In the genomic region with DNA sequence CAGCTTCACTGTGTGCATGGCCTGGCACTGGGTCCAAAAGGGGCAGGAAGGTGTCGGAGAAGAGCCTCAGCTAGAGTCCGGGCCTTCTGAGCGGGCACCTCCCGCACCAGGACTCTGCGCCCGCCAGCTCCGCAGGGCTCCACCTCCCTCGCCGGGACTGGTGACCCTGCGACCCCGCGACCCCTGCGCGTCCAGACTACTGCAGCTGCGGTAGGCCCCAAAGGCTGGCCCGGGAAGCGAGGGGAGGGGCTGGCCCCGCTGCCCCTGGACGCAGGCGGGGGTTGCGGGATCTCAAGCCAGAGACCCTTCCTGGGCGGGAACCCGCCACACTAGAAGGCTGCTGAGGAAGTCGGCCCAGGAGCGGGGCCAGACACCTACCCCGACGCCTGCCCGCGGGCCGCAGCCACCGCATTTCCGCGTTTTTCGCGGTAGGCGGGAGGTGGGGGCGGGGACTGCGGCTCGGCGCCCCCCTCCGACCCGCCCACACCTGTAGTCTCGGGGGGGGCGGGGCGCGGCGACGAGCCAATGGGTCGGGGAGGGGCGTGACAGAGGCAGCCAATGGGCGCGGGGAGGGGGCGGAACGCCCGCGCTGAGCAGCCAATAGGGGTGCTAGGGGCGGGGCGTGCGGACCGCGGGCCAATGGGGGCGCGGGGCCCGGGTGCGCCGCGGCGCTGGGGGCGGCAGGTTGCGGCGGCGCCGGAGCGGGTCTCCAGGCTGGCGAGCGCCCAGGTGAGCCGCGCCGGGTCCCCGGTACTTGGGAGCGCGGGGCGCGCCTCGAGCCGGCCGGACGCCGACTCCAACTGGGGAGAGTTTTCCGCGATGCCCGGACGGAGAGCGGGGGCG, we compare ENCODE assay signal across 8 cellular contexts. TPM values are rescaled to one million over a fixed set of nuclear protein-coding genes. Genes with fewer than 3 reads are reported as not detected.
DNase-seq lines count a peak whose midpoint lies in the region; ATAC-seq and TF ChIP-seq lines count a peak whose summit lies in the region.

A gene with protein sequence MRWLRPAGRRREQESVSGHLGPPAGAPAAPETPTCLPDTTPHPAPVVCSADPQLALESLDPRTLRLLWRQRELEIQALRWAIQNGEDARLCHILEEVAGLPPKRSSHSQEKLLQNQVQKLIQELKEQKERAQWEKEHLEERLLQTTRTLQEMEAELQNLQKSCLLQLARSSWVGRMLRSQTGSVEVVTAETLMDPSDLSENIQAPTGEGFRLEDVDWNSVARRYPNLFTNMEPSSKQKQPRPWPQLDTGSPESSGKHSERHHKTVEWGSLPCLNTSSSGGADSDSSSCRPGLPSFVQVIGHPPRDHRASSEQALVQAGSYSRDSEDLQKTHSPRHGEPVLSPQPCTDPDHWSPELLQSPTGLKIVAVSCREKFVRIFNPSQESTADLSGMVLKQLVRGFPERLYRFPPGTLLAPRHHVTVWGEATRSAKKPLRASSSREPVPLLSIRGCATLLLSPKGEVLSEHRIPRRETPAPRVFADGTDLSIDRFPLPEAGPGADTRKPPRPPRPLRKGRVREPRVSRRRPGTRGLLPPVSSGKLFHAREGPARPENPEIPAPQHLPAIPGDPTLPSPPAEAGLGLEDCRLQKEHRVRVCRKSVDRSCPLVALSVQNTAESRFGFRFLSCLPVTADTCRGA (minus strand): TSS at position 434 of the 843 bp plus-strand sequence. CDS start 22 bp downstream, at position 412.
A gene with protein sequence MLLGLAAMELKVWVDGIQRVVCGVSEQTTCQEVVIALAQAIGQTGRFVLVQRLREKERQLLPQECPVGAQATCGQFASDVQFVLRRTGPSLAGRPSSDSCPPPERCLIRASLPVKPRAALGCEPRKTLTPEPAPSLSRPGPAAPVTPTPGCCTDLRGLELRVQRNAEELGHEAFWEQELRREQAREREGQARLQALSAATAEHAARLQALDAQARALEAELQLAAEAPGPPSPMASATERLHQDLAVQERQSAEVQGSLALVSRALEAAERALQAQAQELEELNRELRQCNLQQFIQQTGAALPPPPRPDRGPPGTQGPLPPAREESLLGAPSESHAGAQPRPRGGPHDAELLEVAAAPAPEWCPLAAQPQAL (plus strand): TSS at position 666 of the 843 bp plus-strand sequence. CDS start 799 bp downstream, outside the sequence.

- no peaks in the 10 kb centered on the region for H3K9me3 ChIP-seq in right cardiac atrium (ENCODE audit: control insufficient read depth, low read length)
- H3K9me3 ChIP-seq in uterus = no peaks in the 10 kb centered on the region

- peak in 1 of 2 donors; percentile 45 for TF ChIP-seq POLR2A in uterus (IDR thresholded peaks at IDR 0.05)

- peak; percentile 96 for DNase-seq in GM12865 (ENCODE audit: low read depth)
- DNase-seq in NCI-H1417 (lab: John Stamatoyannopoulos, UW) = peak; percentile 91 to 97 (median 91)
- peak; percentile 92 to 96 (median 92) for DNase-seq in T-helper 1 cell
- peak; percentile 52 for DNase-seq in amniotic stem cell (lab: John Stamatoyannopoulos, UW)
- DNase-seq in right cardiac atrium = peak; percentile 90 to 97 (median 96)
- DNase-seq in putamen (ENCODE audit: low spot score) = peak; percentile 85
- peak; percentile 85 to 87 for DNase-seq in uterus

- H3K4me1 ChIP-seq in right cardiac atrium (ENCODE audit: control insufficient read depth, insufficient read depth, low read length) (no peaks in the 10 kb centered on the region), uterus (peaks cover 0 to 12% of the 10 kb centered on the region in 2 donors)

- H3K36me3 ChIP-seq in uterus = no peaks in the 10 kb centered on the region

- H3K27ac ChIP-seq in right cardiac atrium (ENCODE audit: low read length) (no peak within 1 kb of the TSS), uterus (peak within 1 kb of the TSS in 1 of 2 donors; percentile 20)

- WGBS in right cardiac atrium = 2% methylated on average over 95 of the region's 95 CpGs

- H3K4me3 ChIP-seq in GM12865 (ENCODE audit: low read depth, low read length) (peak within 1 kb of the TSS; percentile 66), right cardiac atrium (ENCODE audit: low read length) (peak within 1 kb of the TSS; percentile 87), uterus (peak within 1 kb of the TSS; percentile 46 to 76)

- ATAC-seq in HG02642 (IDR thresholded peaks at IDR 0.05; ENCODE audit: poor library complexity, unreplicated experiment) (peak; percentile 81), right cardiac atrium (peak; percentile 92)

- intact Hi-C loops in right cardiac atrium (cut with DNase I) (no loop called here), uterus (cut with DNase I; ENCODE audit: low total_unique reads) (no loop called here)

- H3K27me3 ChIP-seq in right cardiac atrium (ENCODE audit: control insufficient read depth, insufficient read depth) (no peaks in the 10 kb centered on the region), uterus (peaks cover 0 to 3% of the 10 kb centered on the region in 2 donors)

- TF ChIP-seq CTCF in GM12865 (IDR thresholded peaks at IDR 0.05; ENCODE audit: insufficient read depth, low read depth, low read length, missing control alignments) (no peak), uterus (IDR thresholded peaks at IDR 0.05) (peak in 1 of 4 experiments; percentile 15)

RNA-seq across cellular contexts. Expression of the first gene that starts in this region (rescaled TPM):
- total RNA-seq in right cardiac atrium (1 to 10 TPM in 2 of 4 donors, under 1 TPM in 2; 0.65 to 1.4 (median 0.83) TPM), uterus (1 to 10 TPM in 1 of 4 donors, under 1 TPM in 2, not detected in 1; 0.14 to 2.2 (median 0.51) TPM)
- polyA plus RNA-seq in right cardiac atrium = 0.50 TPM

RNA-seq across cellular contexts. Expression of the second gene that starts in this region (rescaled TPM):
- total RNA-seq in right cardiac atrium (1 to 10 TPM; 2.5 to 6.3 (median 3.5) TPM), uterus (10 to 100 TPM in 2 of 4 donors, 1 to 10 TPM in 1, under 1 TPM in 1; 0.59 to 13.1 (median 8.0) TPM)
- 5.3 TPM for polyA plus RNA-seq in right cardiac atrium
